In the genomic region with DNA sequence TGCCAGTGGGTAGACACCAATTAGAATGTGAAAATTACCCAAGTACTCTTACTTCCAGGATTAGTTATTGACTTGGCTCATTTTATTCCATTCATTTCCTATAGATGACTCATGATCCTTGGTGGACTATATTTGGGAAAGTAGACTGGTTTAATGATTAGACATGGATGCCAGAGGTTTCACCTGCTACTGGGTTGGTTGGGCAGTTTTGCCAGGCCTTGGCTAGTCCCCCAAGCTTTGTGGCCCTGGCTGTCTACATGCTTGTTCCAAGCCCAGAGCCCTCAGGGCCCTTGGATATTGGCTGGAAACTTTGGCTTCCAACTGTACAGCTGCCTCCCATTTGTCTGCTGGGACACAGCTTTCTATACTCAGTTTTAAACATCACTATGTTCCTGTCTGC, we compare ENCODE assay signal across 28 cellular contexts.
"Had no signal": no experiment of that assay in that cellular context is flagged by ENCODE, and none has a peak within 500 bp of the region (broad histone marks: within the 10 kb centered on the region; RNA-seq: fewer than 3 reads in every experiment).

No MANE protein-coding gene starts in this region.

- H3K79me2 ChIP-seq: parathyroid adenoma had no signal

- H3K27ac ChIP-seq: adrenal gland, cardiac muscle cell, colonic mucosa, dorsolateral prefrontal cortex, heart left ventricle, parathyroid adenoma, psoas muscle, right atrium auricular region, spleen, tibial nerve, VCaP had no signal

- H3K4me1 ChIP-seq: adrenal gland, colonic mucosa, heart left ventricle, parathyroid adenoma, psoas muscle, right atrium auricular region, spleen, tibial nerve had no signal

- H3K27me3 ChIP-seq: adrenal gland, cardiac muscle cell, colonic mucosa, dorsolateral prefrontal cortex, heart left ventricle, right atrium auricular region, spleen, tibial nerve had no signal

- DNase-seq: activated CD4-positive, alpha-beta T cell treated with anti-CD3 and anti-CD28 coated beads for 4 hours; activated CD4-positive, alpha-beta T cell treated with anti-CD3 and anti-CD28 coated beads, Interleukin-2, amount 50 U/mL, for 4 hours; activated effector memory CD4-positive, alpha-beta T cell treated with Interleukin-2 at 50 U/mL for 16 hours; activated naive CD4-positive, alpha-beta T cell treated with Interleukin-2 at 50 U/mL for 16 hours; adrenal gland; aorta; cerebellar nuclear complex; colonic mucosa; dorsolateral prefrontal cortex; effector memory CD4-positive, alpha-beta T cell; foreskin fibroblast; heart left ventricle; hypothalamus; immature natural killer cell; left cardiac atrium; left ventricle myocardium superior; mammary epithelial cell; naive B cell; nephron progenitor cell; psoas muscle; spleen; stimulated activated naive CD4-positive, alpha-beta T cell; T-helper 9 cell had no signal

- H2AFZ ChIP-seq: parathyroid adenoma had no signal

- ATAC-seq: heart left ventricle, left cardiac atrium, left ventricle myocardium superior, psoas muscle had no signal

- H3K4me3 ChIP-seq: adrenal gland, cardiac muscle cell, colonic mucosa, dorsolateral prefrontal cortex, heart left ventricle, psoas muscle, right atrium auricular region, spleen, tibial nerve had no signal

- H3K36me3 ChIP-seq: adrenal gland, cardiac muscle cell, colonic mucosa, right atrium auricular region had no signal

- H3K9me3 ChIP-seq: colonic mucosa had no signal
